ENCODE assay signal across 13 cellular contexts in the genomic region with DNA sequence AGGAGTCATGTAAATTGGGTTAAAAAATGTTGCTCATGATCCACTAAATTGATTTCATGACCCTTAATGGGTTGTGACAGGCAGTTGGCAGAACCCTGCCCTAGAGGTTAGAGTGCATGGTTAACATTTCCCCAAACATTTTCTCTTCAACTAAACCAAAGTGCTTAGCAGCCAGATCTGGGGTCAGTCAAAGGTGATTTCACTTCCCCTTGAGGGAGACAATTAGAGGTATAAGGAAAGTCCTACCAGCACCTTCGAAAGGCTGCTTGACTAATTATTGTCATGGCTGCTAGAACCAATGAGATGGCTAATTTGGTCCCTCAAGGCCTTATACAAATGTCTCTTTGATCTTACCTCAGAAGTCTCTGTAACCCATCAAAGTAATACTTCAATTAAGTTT. TPM values are rescaled to one million over a fixed set of nuclear protein-coding genes. Genes with fewer than 3 reads are reported as not detected.
DNase-seq lines count a peak whose midpoint lies in the region; ATAC-seq, FAIRE-seq and TF ChIP-seq lines count a peak whose summit lies in the region.
"Had no signal": no experiment of that assay in that cellular context is flagged by ENCODE, and none has a peak within 500 bp of the region (broad histone marks: within the 10 kb centered on the region; RNA-seq: fewer than 3 reads in every experiment).

No MANE protein-coding gene starts in this region.

- H4K20me1 ChIP-seq in hepatocyte (ENCODE audit: insufficient read depth, poor library complexity, severe bottlenecking), result no peaks in the 10 kb centered on the region

- TF ChIP-seq POLR2A in GM12891 (IDR thresholded peaks at IDR 0.05; ENCODE audit: low read depth, low read length), result no peak

- no peaks in the 10 kb centered on the region for H3K4me1 ChIP-seq in hepatocyte (ENCODE audit: insufficient read depth)
- H3K4me1 ChIP-seq: neural progenitor cell, suprapubic skin had no signal

- no peak overlapping the region for H3K27ac ChIP-seq in hepatocyte
- H3K27ac ChIP-seq: neural progenitor cell, suprapubic skin had no signal

- H3K9me2 ChIP-seq in hepatocyte (replicated peaks; ENCODE audit: insufficient read depth), result no peaks in the 10 kb centered on the region

- no peaks in the 10 kb centered on the region for H3K36me3 ChIP-seq in hepatocyte (replicated peaks; ENCODE audit: insufficient read depth, low read depth)
- H3K36me3 ChIP-seq: neural progenitor cell, suprapubic skin had no signal

- TF ChIP-seq CTCF in hepatocyte (IDR thresholded peaks at IDR 0.05; ENCODE audit: poor library complexity), result no peak

- H3K4me3 ChIP-seq in hepatocyte, result no peak overlapping the region
- H3K4me3 ChIP-seq: neural progenitor cell, suprapubic skin had no signal

- FAIRE-seq in GM12891 (lab: Jason Lieb, UNC), result peak; percentile 99

- H2AFZ ChIP-seq in hepatocyte, result no peak overlapping the region
- H2AFZ ChIP-seq: neural progenitor cell had no signal

- WGBS in hepatocyte (ENCODE audit: low lambda C conversion rate, missing lambda C conversion rate), result 58% methylated on average over 1 of the region's 1 CpG

- H3K9me3 ChIP-seq in hepatocyte (ENCODE audit: low read depth), result no peaks in the 10 kb centered on the region
- H3K9me3 ChIP-seq: suprapubic skin had no signal

- H3K4me2 ChIP-seq in hepatocyte, result no peak overlapping the region
- H3K4me2 ChIP-seq: neural progenitor cell had no signal

- ATAC-seq in GM19452 (IDR thresholded peaks at IDR 0.05; ENCODE audit: unreplicated experiment) (peak; percentile 90), HG02884 (IDR thresholded peaks at IDR 0.05; ENCODE audit: unreplicated experiment) (peak; percentile 73), HG03571 (IDR thresholded peaks at IDR 0.05; ENCODE audit: unreplicated experiment) (peak; percentile 92)

- peak; percentile 7 for DNase-seq in GM12891 (ENCODE audit: insufficient read length, low spot score)
- DNase-seq in NCI-H446 treated with DMSO at 0.1 percent for 48 hours (lab: John Stamatoyannopoulos, UW), result no peak
- DNase-seq in hepatocyte (ENCODE audit: low spot score), result no peak
- DNase-seq in stimulated activated naive CD4-positive, alpha-beta T cell (lab: John Stamatoyannopoulos, UW), result no peak
- no peak for DNase-seq in T-helper 9 cell
- DNase-seq: GF-D8, NCI-H187, Right ventricle myocardium superior had no signal

- H3K79me2 ChIP-seq in hepatocyte, result no peaks in the 10 kb centered on the region

- no peaks in the 10 kb centered on the region for H3K27me3 ChIP-seq in hepatocyte
- H3K27me3 ChIP-seq: neural progenitor cell, suprapubic skin had no signal

TF ChIP-seq in GM12891, 5 proteins besides CTCF, POLR2A, EP300 and RAD21:
- TF ChIP-seq SPI1 (IDR thresholded peaks at IDR 0.05; ENCODE audit: low read depth, low read length) (peak; percentile 92), PAX5 (IDR thresholded peaks at IDR 0.05; ENCODE audit: insufficient read depth, low read length, severe bottlenecking) (no peak)

RNA-seq across cellular contexts. Expression of gene INTS6L, which starts 30.9 kb away (rescaled TPM):
- polyA plus RNA-seq in GM12891 (2012; ENCODE audit: low read depth, missing spikeins), result 8.7 TPM
- total RNA-seq in hepatocyte, result 12.3 and 17.3 TPM in 2 replicates
- 8.1 and 9.2 TPM in 2 replicates for polyA plus RNA-seq in hepatocyte
